1 cellular context compared by ENCODE assay signal in genomic region chr10:73364964-73365363, GRCh38.
A peak's percentile ranks its signal among the peaks of the same experiment; 100 is the strongest.
TF ChIP-seq lines count a peak whose summit lies in the region.

No MANE protein-coding gene starts in this region.

TF ChIP-seq in K562, 482 proteins besides CTCF, POLR2A, EP300 and RAD21 (continued from another document):
- TF ChIP-seq YY1 (IDR thresholded peaks at IDR 0.05; ENCODE audit: borderline replicate concordance in 1 of 3, control insufficient read depth in 1 of 3, extremely low read depth in 1 of 3, insufficient read depth in 3 of 3, insufficient read length in 1 of 3, insufficient replicate concordance in 2 of 3, low read depth in 1 of 3, low read length in 2 of 3): no peak
- TF ChIP-seq NFIC (IDR thresholded peaks at IDR 0.05): no peak
- TF ChIP-seq ZC3H8 (IDR thresholded peaks at IDR 0.05): no peak
- TF ChIP-seq KAT7 (CRISPR knock-in tag; IDR thresholded peaks at IDR 0.05; ENCODE audit: borderline replicate concordance): no peak
- no peak for TF ChIP-seq STAT6 (CRISPR knock-in tag; IDR thresholded peaks at IDR 0.05)
- peak; percentile 83 for TF ChIP-seq ZNF146 (CRISPR knock-in tag; IDR thresholded peaks at IDR 0.05; ENCODE audit: unreplicated experiment)
- TF ChIP-seq RBM25 (IDR thresholded peaks at IDR 0.05; ENCODE audit: low read depth, low read length, severe bottlenecking): peak; percentile 65
- no peak for TF ChIP-seq DACH1 (IDR thresholded peaks at IDR 0.05; ENCODE audit: partially characterized antibody)
- no peak for TF ChIP-seq CBFA2T3 (IDR thresholded peaks at IDR 0.05)
- TF ChIP-seq NCOA4 (IDR thresholded peaks at IDR 0.05; ENCODE audit: partially characterized antibody): no peak
- TF ChIP-seq ZMIZ1 (IDR thresholded peaks at IDR 0.05; ENCODE audit: low read depth in 2 of 2, low read length in 2 of 2): no peak
